Comparison of ENCODE assay signal across 20 cellular contexts in the genomic region with DNA sequence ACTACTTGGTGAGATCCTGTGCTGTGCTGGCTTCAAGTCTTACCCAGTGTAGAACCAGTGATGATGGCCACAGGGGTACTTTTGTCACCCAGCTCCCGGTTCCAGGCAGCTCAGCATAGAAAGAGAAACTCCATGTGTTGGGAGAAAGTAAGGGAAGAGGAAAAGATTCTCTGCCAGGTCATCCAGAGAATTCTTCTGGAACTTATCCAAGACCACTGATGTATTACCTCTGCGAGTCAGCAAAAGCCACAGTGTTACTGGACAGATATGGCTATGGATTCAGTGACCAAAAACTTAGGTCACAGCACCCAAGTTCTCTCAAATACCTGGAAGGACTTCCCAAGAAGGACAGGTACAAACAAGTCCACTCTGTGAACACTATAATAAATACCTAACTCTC.
"Had no signal": no experiment of that assay in that cellular context is flagged by ENCODE, and none has a peak within 500 bp of the region (broad histone marks: within the 10 kb centered on the region; RNA-seq: fewer than 3 reads in every experiment).

No MANE protein-coding gene starts in this region.

- DNase-seq: activated CD4-positive, alpha-beta T cell treated with anti-CD3 and anti-CD28 coated beads for 48 hours; activated CD4-positive, alpha-beta T cell treated with anti-CD3 and anti-CD28 coated beads, Interleukin-2, amount 50 U/mL, for 4 hours; activated CD4-positive, CD25-positive, alpha-beta regulatory T cell treated with anti-CD3 and anti-CD28 coated beads, Interleukin-2, amount 50 U/mL, for 72 hours; activated CD8-positive, alpha-beta memory T cell treated with anti-CD3 and anti-CD28 coated beads, Interleukin-2, amount 50 U/mL, for 48 hours; activated CD8-positive, alpha-beta T cell treated with anti-CD3 and anti-CD28 coated beads, Interleukin-2, amount 10 ng/mL, durations not matched to agents 7 days and 5 days; activated T-cell treated with anti-CD3 and anti-CD28 coated beads, Interleukin-2, amount 50 U/mL, for 1 hour; amniotic stem cell; Kasumi-1; NCI-H1105 treated with DMSO at 0.1 percent for 48 hours; NCI-H146; NCI-H187 treated with DMSO at 0.1 percent for 48 hours; NCI-H2081 treated with DMSO at 0.1 percent for 48 hours; NCI-H2171; NCI-H345; NCI-H510A treated with DMSO at 0.1 percent for 48 hours; NCI-H69; NK-92 treated with Interleukin-12 subunit alpha and Interleukin-12 subunit beta, amount 100 ng/mL, for 24 hours; OCI-M1; Peyer's patch; SHP77 treated with DMSO at 0.1 percent for 48 hours had no signal
